11 cellular contexts compared by ENCODE assay signal in the genomic region with DNA sequence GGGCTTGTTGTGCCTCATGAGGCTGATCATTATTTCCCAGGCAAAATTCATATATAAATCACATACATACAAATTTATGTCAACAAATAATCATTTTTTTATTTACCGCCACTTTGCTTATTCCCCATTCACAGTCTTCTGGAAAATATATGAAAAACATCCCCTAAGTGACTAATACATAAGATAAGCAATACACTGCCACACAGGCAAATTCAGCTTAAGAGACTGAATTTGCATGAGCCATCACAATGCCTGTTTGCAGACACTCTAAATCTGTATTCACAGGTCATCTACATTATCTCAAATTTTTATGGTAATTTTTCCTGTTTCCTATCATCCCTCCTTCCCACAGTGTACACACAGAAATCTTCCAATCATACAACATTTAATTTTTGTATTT. TPM values are rescaled to one million over a fixed set of nuclear protein-coding genes. Genes with fewer than 3 reads are reported as not detected.
A peak's percentile ranks its signal among the peaks of the same experiment; 100 is the strongest.
DNase-seq lines count a peak whose midpoint lies in the region; ATAC-seq and TF ChIP-seq lines count a peak whose summit lies in the region.
"Had no signal": no experiment of that assay in that cellular context is flagged by ENCODE, and none has a peak within 500 bp of the region (broad histone marks: within the 10 kb centered on the region; RNA-seq: fewer than 3 reads in every experiment).

No MANE protein-coding gene starts in this region.

- H4K20me1 ChIP-seq in hepatocyte (ENCODE audit: insufficient read depth, poor library complexity, severe bottlenecking) (no peaks in the 10 kb centered on the region), neural progenitor cell (ENCODE audit: low read depth) (no peaks in the 10 kb centered on the region)

- no peaks in the 10 kb centered on the region for H3K36me3 Mint-ChIP-seq in CD4-positive, alpha-beta T cell (ENCODE audit: low read depth)
- H3K36me3 Mint-ChIP-seq in HFFc6 (ENCODE audit: low read depth) (peaks cover 27% of the 10 kb centered on the region), neural progenitor cell (peaks cover 1% of the 10 kb centered on the region)
- peaks cover 13% of the 10 kb centered on the region for H3K36me3 Mint-ChIP-seq in activated T-helper 1 cell treated with anti-CD3 and anti-CD28 coated beads, Interleukin-12 subunit alpha, Interleukin-12 subunit beta, Interleukin-2, Interleukin-4 antibody, amounts not matched to agents 30 ng/mL and 10 ng/mL and 1 ng/mL, durations not matched to agents 14 hours and 24 hours and 36 hours (ENCODE audit: low read depth)
- H3K36me3 Mint-ChIP-seq: naive B cell had no signal

- peaks cover 12% of the 10 kb centered on the region for H3F3A ChIP-seq in neural progenitor cell (ENCODE audit: low read depth)

- no peak overlapping the region for H3K4me2 ChIP-seq in hepatocyte
- H3K4me2 ChIP-seq in neural progenitor cell: no peak overlapping the region

- POLR2A ChIA-PET in CD4-positive, alpha-beta T cell (lab: Charles Lee): interaction anchor here (1.0 to 6.9 kb wide), 3 partner anchors 13 to 146 kb away, joined by 4 to 51 read pairs (median 5); a partner anchor contains a TSS

- no peaks in the 10 kb centered on the region for H3K27me3 ChIP-seq in CD4-positive, alpha-beta T cell (ENCODE audit: control insufficient read depth, insufficient read depth, low read length)
- H3K27me3 ChIP-seq in hepatocyte: no peaks in the 10 kb centered on the region
- H3K27me3 ChIP-seq in neural progenitor cell: no peaks in the 10 kb centered on the region
- H3K27me3 ChIP-seq: ascending aorta had no signal

- H3K27ac ChIP-seq in CD4-positive, alpha-beta T cell (ENCODE audit: low read depth, low read length): no peak overlapping the region
- H3K27ac ChIP-seq in hepatocyte (peak overlapping the region; percentile 45), neural progenitor cell (no peak overlapping the region)
- H3K27ac ChIP-seq: ascending aorta, C4-2B had no signal

- no peaks in the 10 kb centered on the region for H3K36me3 ChIP-seq in hepatocyte (replicated peaks; ENCODE audit: insufficient read depth, low read depth)
- H3K36me3 ChIP-seq in neural progenitor cell: no peaks in the 10 kb centered on the region
- H3K36me3 ChIP-seq: ascending aorta had no signal

- H2AFZ ChIP-seq in hepatocyte (no peak overlapping the region), neural progenitor cell (replicated peaks) (no peak overlapping the region)

- intact Hi-C loops in CD4-positive, alpha-beta T cell (cut with DNase I, micrococcal nuclease): no loop called here
- intact Hi-C loops in activated T-helper 1 cell treated with anti-CD3 and anti-CD28 coated beads, Interleukin-12 subunit alpha, Interleukin-12 subunit beta, Interleukin-2, Interleukin-4 antibody, amounts not matched to agents 30 ng/mL and 10 ng/mL and 1 ng/mL, durations not matched to agents 14 hours and 24 hours and 36 hours (cut with micrococcal nuclease): loop anchor here (1.0 to 5.0 kb wide), 8 partner anchors 12 to 1370 kb away; a partner anchor contains a TSS
- intact Hi-C loops in left cardiac atrium (cut with DNase I): no loop called here

- CTCF ChIA-PET in CD4-positive, alpha-beta T cell (lab: Charles Lee): interaction anchor here (1.4 to 3.8 kb wide), 3 partner anchors 11 to 146 kb away, joined by 4 to 14 read pairs (median 6); no protein-coding TSS in a partner anchor

- no peak for TF ChIP-seq CTCF in CD4-positive, alpha-beta T cell (IDR thresholded peaks at IDR 0.05)
- TF ChIP-seq CTCF in HFFc6 (IDR thresholded peaks at IDR 0.05): no peak
- TF ChIP-seq CTCF in hepatocyte (IDR thresholded peaks at IDR 0.05; ENCODE audit: poor library complexity): no peak
- no peak for TF ChIP-seq CTCF in neural progenitor cell (IDR thresholded peaks at IDR 0.05)

- no peaks in the 10 kb centered on the region for H3K9me2 ChIP-seq in hepatocyte (replicated peaks; ENCODE audit: insufficient read depth)

- H3K27ac Mint-ChIP-seq in CD4-positive, alpha-beta T cell: peak overlapping the region; percentile 76
- H3K27ac Mint-ChIP-seq in HFFc6 (peak overlapping the region; percentile 49), neural progenitor cell (no peak overlapping the region)
- H3K27ac Mint-ChIP-seq in activated T-helper 1 cell treated with anti-CD3 and anti-CD28 coated beads, Interleukin-12 subunit alpha, Interleukin-12 subunit beta, Interleukin-2, Interleukin-4 antibody, amounts not matched to agents 30 ng/mL and 10 ng/mL and 1 ng/mL, durations not matched to agents 14 hours and 24 hours and 36 hours: peak overlapping the region; percentile 89

- H3K4me3 Mint-ChIP-seq in CD4-positive, alpha-beta T cell: no peak overlapping the region
- H3K4me3 Mint-ChIP-seq in HFFc6 (no peak overlapping the region), neural progenitor cell (no peak overlapping the region)
- H3K4me3 Mint-ChIP-seq in activated T-helper 1 cell treated with anti-CD3 and anti-CD28 coated beads, Interleukin-12 subunit alpha, Interleukin-12 subunit beta, Interleukin-2, Interleukin-4 antibody, amounts not matched to agents 30 ng/mL and 10 ng/mL and 1 ng/mL, durations not matched to agents 14 hours and 24 hours and 36 hours: no peak overlapping the region

- DNase-seq in CD4-positive, alpha-beta T cell: no peak
- DNase-seq in HFFc6 (no peak), hepatocyte (ENCODE audit: low spot score) (no peak), left cardiac atrium (no peak), NOMO-1 treated with DMSO at 0.1 percent for 48 hours (lab: John Stamatoyannopoulos, UW; ENCODE audit: unreplicated experiment) (no peak), neural progenitor cell (ENCODE audit: low spot score) (no peak)
- DNase-seq in activated T-helper 1 cell treated with anti-CD3 and anti-CD28 coated beads, Interleukin-12 subunit alpha, Interleukin-12 subunit beta, Interleukin-2, Interleukin-4 antibody, amounts not matched to agents 30 ng/mL and 10 ng/mL and 1 ng/mL, durations not matched to agents 14 hours and 24 hours and 36 hours (ENCODE audit: low spot score): no peak
- DNase-seq: naive B cell had no signal

- H3K4me3 ChIP-seq in hepatocyte (no peak overlapping the region), neural progenitor cell (no peak overlapping the region)
- H3K4me3 ChIP-seq: ascending aorta had no signal

- H3K79me2 ChIP-seq in hepatocyte (peaks cover 77% of the 10 kb centered on the region), neural progenitor cell (ENCODE audit: low read depth) (no peaks in the 10 kb centered on the region)

- no peaks in the 10 kb centered on the region for H3K9me3 ChIP-seq in CD4-positive, alpha-beta T cell (ENCODE audit: control insufficient read depth, low read length)
- H3K9me3 ChIP-seq in hepatocyte (ENCODE audit: low read depth): no peaks in the 10 kb centered on the region
- H3K9me3 ChIP-seq in neural progenitor cell (ENCODE audit: low read depth): no peaks in the 10 kb centered on the region
- H3K9me3 ChIP-seq: ascending aorta had no signal

- H3K9ac ChIP-seq in neural progenitor cell: no peak overlapping the region

- peaks cover 10% of the 10 kb centered on the region for H3K4me1 ChIP-seq in hepatocyte (ENCODE audit: insufficient read depth)
- H3K4me1 ChIP-seq in neural progenitor cell: peaks cover 11% of the 10 kb centered on the region
- H3K4me1 ChIP-seq: ascending aorta had no signal

- no peaks in the 10 kb centered on the region for H3K9me3 Mint-ChIP-seq in CD4-positive, alpha-beta T cell
- no peaks in the 10 kb centered on the region for H3K9me3 Mint-ChIP-seq in HFFc6
- H3K9me3 Mint-ChIP-seq in activated T-helper 1 cell treated with anti-CD3 and anti-CD28 coated beads, Interleukin-12 subunit alpha, Interleukin-12 subunit beta, Interleukin-2, Interleukin-4 antibody, amounts not matched to agents 30 ng/mL and 10 ng/mL and 1 ng/mL, durations not matched to agents 14 hours and 24 hours and 36 hours: no peaks in the 10 kb centered on the region
- peaks cover 1% of the 10 kb centered on the region for H3K9me3 Mint-ChIP-seq in neural progenitor cell
- H3K9me3 Mint-ChIP-seq: naive B cell had no signal

- ATAC-seq in CD4-positive, alpha-beta T cell (ENCODE audit: poor library complexity): no peak
- ATAC-seq in GM21515 (IDR thresholded peaks at IDR 0.05; ENCODE audit: unreplicated experiment) (no peak), left cardiac atrium (no peak)

- H3K27me3 Mint-ChIP-seq in CD4-positive, alpha-beta T cell: no peaks in the 10 kb centered on the region
- H3K27me3 Mint-ChIP-seq in HFFc6 (ENCODE audit: insufficient read depth): peaks cover 4% of the 10 kb centered on the region; the same call in 1 of the 2 replicates
- no peaks in the 10 kb centered on the region for H3K27me3 Mint-ChIP-seq in activated T-helper 1 cell treated with anti-CD3 and anti-CD28 coated beads, Interleukin-12 subunit alpha, Interleukin-12 subunit beta, Interleukin-2, Interleukin-4 antibody, amounts not matched to agents 30 ng/mL and 10 ng/mL and 1 ng/mL, durations not matched to agents 14 hours and 24 hours and 36 hours (ENCODE audit: insufficient read depth)
- peaks cover 2% of the 10 kb centered on the region for H3K27me3 Mint-ChIP-seq in neural progenitor cell (ENCODE audit: insufficient read depth, low read depth)
- H3K27me3 Mint-ChIP-seq: naive B cell had no signal

- 93% methylated on average over 1 of the region's 1 CpG for WGBS in hepatocyte (ENCODE audit: low lambda C conversion rate, missing lambda C conversion rate)

- peaks cover 73% of the 10 kb centered on the region for H3K4me1 Mint-ChIP-seq in CD4-positive, alpha-beta T cell (ENCODE audit: low read depth)
- H3K4me1 Mint-ChIP-seq in HFFc6 (ENCODE audit: low read depth) (peaks cover 85% of the 10 kb centered on the region), neural progenitor cell (peaks cover 11% of the 10 kb centered on the region)
- H3K4me1 Mint-ChIP-seq in activated T-helper 1 cell treated with anti-CD3 and anti-CD28 coated beads, Interleukin-12 subunit alpha, Interleukin-12 subunit beta, Interleukin-2, Interleukin-4 antibody, amounts not matched to agents 30 ng/mL and 10 ng/mL and 1 ng/mL, durations not matched to agents 14 hours and 24 hours and 36 hours (ENCODE audit: low read depth): peaks cover 82% of the 10 kb centered on the region

RNA-seq across cellular contexts. Expression of a gene that starts 13.2 kb away (rescaled TPM):
- 10 to 100 TPM; 25.4 to 25.9 TPM for total RNA-seq in CD4-positive, alpha-beta T cell
- 10 to 100 TPM; 49.7 to 68.8 (median 63.2) TPM for total RNA-seq in HFFc6 (2021; fragmentation: NEBNext Ultra II Directional; extraction: Animal tissue kit (Norgen Biotek cat#: 25700))
- total RNA-seq in activated T-helper 1 cell treated with anti-CD3 and anti-CD28 coated beads, Interleukin-12 subunit alpha, Interleukin-12 subunit beta, Interleukin-2, Interleukin-4 antibody, amounts not matched to agents 30 ng/mL and 10 ng/mL and 1 ng/mL, durations not matched to agents 14 hours and 24 hours and 36 hours: 90.6 and 101 TPM in 2 replicates
- 18.0 and 19.1 TPM in 2 replicates for total RNA-seq in hepatocyte
- 11.4 and 13.7 TPM in 2 replicates for polyA plus RNA-seq in hepatocyte
- total RNA-seq in left cardiac atrium: 1 to 10 TPM; 8.8 to 10.0 TPM
- 5.6 and 8.0 TPM in 2 replicates for total RNA-seq in neural progenitor cell (ENCODE audit: low replicate concordance)
